20 cellular contexts compared by ENCODE assay signal in the genomic region with DNA sequence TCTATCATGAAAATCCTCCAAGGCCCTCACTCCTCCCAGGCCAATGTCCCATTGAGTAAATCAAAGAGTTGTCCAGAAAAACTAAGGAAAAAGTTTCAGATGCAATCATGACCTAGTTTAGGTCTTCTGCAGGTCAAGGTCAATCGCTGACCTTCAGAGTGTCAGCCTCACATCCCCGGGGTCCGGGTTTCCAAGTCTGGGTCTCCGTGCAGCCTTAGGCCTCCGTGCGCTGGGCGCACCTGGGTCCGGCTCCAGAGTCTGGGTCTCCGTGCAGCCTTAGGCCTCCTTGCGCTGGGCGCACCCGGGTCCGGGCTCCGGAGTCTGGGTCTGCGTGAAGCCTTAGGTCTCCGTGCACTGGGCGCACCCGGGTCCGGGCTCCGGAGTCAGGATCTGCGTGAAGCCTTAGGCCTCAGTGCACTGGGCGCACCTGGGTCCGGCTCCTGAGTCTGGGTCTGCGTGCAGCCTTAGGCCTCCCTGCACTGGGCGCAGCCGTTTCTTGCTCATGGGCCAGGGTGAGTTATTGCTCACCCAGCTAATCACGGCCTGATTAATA.
DNase-seq lines count a peak whose midpoint lies in the region; ATAC-seq and TF ChIP-seq lines count a peak whose summit lies in the region.
"Had no signal": no experiment of that assay in that cellular context is flagged by ENCODE, and none has a peak within 500 bp of the region (broad histone marks: within the 10 kb centered on the region; RNA-seq: fewer than 3 reads in every experiment).

No MANE protein-coding gene starts in this region.

- DNase-seq in Right ventricle myocardium inferior (ENCODE audit: missing footprints) (peak; percentile 43), right cardiac atrium (no peak), coronary artery (ENCODE audit: low spot score) (peak; percentile 53), neuronal stem cell (ENCODE audit: low spot score) (no peak), sigmoid colon (peak; percentile 17), osteocyte (ENCODE audit: extremely low spot score, unreplicated experiment) (no peak)
- DNase-seq: AML-193; CD4-positive, alpha-beta memory T cell; DMS153; DMS79; GDM1; HFFc6 had no signal

- H3K79me1 ChIP-seq in neuronal stem cell (ENCODE audit: low read depth, low read length): peaks cover 2% of the 10 kb centered on the region

- no peak overlapping the region for H3K14ac ChIP-seq in neuronal stem cell (ENCODE audit: low read length)

- H3K4me3 ChIP-seq in right cardiac atrium (ENCODE audit: low read length) (no peak overlapping the region), coronary artery (no peak overlapping the region), neuronal stem cell (ENCODE audit: low read length in 2 of 2) (no peak overlapping the region), sigmoid colon (no peak overlapping the region)
- H3K4me3 ChIP-seq: A549, BLaER1, GM23338 had no signal

- no peaks in the 10 kb centered on the region for H3K27me3 Mint-ChIP-seq in osteocyte (ENCODE audit: unreplicated experiment)
- H3K27me3 Mint-ChIP-seq: CD4-positive, alpha-beta memory T cell had no signal

- no peak overlapping the region for H2AK5ac ChIP-seq in neuronal stem cell (ENCODE audit: low read depth, low read length)

- H3K4me1 Mint-ChIP-seq in osteocyte (ENCODE audit: unreplicated experiment): no peaks in the 10 kb centered on the region
- H3K4me1 Mint-ChIP-seq: CD14-positive monocyte; CD4-positive, alpha-beta memory T cell; GM23338 had no signal

- no peak overlapping the region for H2BK5ac ChIP-seq in neuronal stem cell (ENCODE audit: low read length)

- no peak overlapping the region for H3K27ac Mint-ChIP-seq in osteocyte (ENCODE audit: unreplicated experiment)
- H3K27ac Mint-ChIP-seq: CD14-positive monocyte; CD4-positive, alpha-beta memory T cell; GM23338; HFFc6 had no signal

- H3K27me3 ChIP-seq in right cardiac atrium (ENCODE audit: control insufficient read depth, insufficient read depth) (no peaks in the 10 kb centered on the region), neuronal stem cell (ENCODE audit: control insufficient read depth in 3 of 3, insufficient read depth in 3 of 3, low read depth in 1 of 3, low read length in 3 of 3) (no peaks in the 10 kb centered on the region), sigmoid colon (no peaks in the 10 kb centered on the region)
- H3K27me3 ChIP-seq: BLaER1 had no signal

- H3K36me3 Mint-ChIP-seq in osteocyte (ENCODE audit: unreplicated experiment): no peaks in the 10 kb centered on the region
- H3K36me3 Mint-ChIP-seq: CD14-positive monocyte; CD4-positive, alpha-beta memory T cell had no signal

- H3K36me3 ChIP-seq in neuronal stem cell (replicated peaks in 1 of 2; ENCODE audit: control insufficient read depth in 2 of 2, insufficient read depth in 2 of 2, low read length in 2 of 2) (no peaks in the 10 kb centered on the region), sigmoid colon (no peaks in the 10 kb centered on the region)
- H3K36me3 ChIP-seq: BLaER1 had no signal

- no peak overlapping the region for H4K8ac ChIP-seq in neuronal stem cell (ENCODE audit: low read depth, low read length)

- no peak for ATAC-seq in Right ventricle myocardium inferior
- ATAC-seq in right cardiac atrium: no peak
- ATAC-seq in HG03175 (IDR thresholded peaks at IDR 0.05; ENCODE audit: unreplicated experiment): no peak
- ATAC-seq: A549, GM23338, HCT116, HepG2 had no signal

- no peak overlapping the region for H3K4ac ChIP-seq in neuronal stem cell (ENCODE audit: low read length)

- no peak overlapping the region for H2BK120ac ChIP-seq in neuronal stem cell (ENCODE audit: low read depth, low read length)

- no peak for TF ChIP-seq POLR2A in sigmoid colon (IDR thresholded peaks at IDR 0.05)

- 96% methylated on average over 27 of the region's 27 CpGs for WGBS in right cardiac atrium
- WGBS in neuronal stem cell (ENCODE audit: extremely low coverage in 2 of 2, insufficient read length in 2 of 2, insufficient replicate concordance in 1 of 2), 2 donors: no CpG with 5 or more reads among the region's 27 CpGs
- WGBS in sigmoid colon, 2 donors: 95% methylated on average over 27 of the region's 27 CpGs

- no peak overlapping the region for H3K23ac ChIP-seq in neuronal stem cell (ENCODE audit: low read depth, low read length, poor library complexity)

- no peak overlapping the region for H2BK15ac ChIP-seq in neuronal stem cell (ENCODE audit: low read length)

- TF ChIP-seq CTCF in coronary artery (IDR thresholded peaks at IDR 0.05): no peak
- TF ChIP-seq CTCF in sigmoid colon (IDR thresholded peaks at IDR 0.05): no peak
- TF ChIP-seq CTCF in osteocyte (IDR thresholded peaks at IDR 0.05): no peak

- H3K9me3 ChIP-seq in right cardiac atrium (ENCODE audit: control insufficient read depth, low read length): no peaks in the 10 kb centered on the region
- no peaks in the 10 kb centered on the region for H3K9me3 ChIP-seq in neuronal stem cell (replicated peaks in 1 of 2; ENCODE audit: control insufficient read depth in 2 of 2, insufficient read depth in 1 of 2, low read depth in 1 of 2, low read length in 2 of 2)
- no peaks in the 10 kb centered on the region for H3K9me3 ChIP-seq in sigmoid colon
- H3K9me3 ChIP-seq: A549, BLaER1 had no signal

- H3K4me1 ChIP-seq in right cardiac atrium (ENCODE audit: control insufficient read depth, insufficient read depth, low read length) (no peaks in the 10 kb centered on the region), neuronal stem cell (ENCODE audit: control insufficient read depth in 2 of 2, insufficient read depth in 1 of 2, low read depth in 1 of 2, low read length in 2 of 2) (peaks cover 0 to 4% of the 10 kb centered on the region in 2 donors), sigmoid colon (no peaks in the 10 kb centered on the region)
- H3K4me1 ChIP-seq: A549 had no signal

- no peak overlapping the region for H3K4me3 Mint-ChIP-seq in osteocyte (ENCODE audit: unreplicated experiment)
- H3K4me3 Mint-ChIP-seq: CD14-positive monocyte; CD4-positive, alpha-beta memory T cell; GM23338; HFFc6 had no signal

- peaks cover 15% of the 10 kb centered on the region for H3K9me3 Mint-ChIP-seq in osteocyte (ENCODE audit: unreplicated experiment)
- H3K9me3 Mint-ChIP-seq: CD4-positive, alpha-beta memory T cell had no signal

- H2BK12ac ChIP-seq in neuronal stem cell (ENCODE audit: low read length): no peak overlapping the region

- H3K27ac ChIP-seq in right cardiac atrium (ENCODE audit: low read length): no peak overlapping the region
- no peak overlapping the region for H3K27ac ChIP-seq in coronary artery
- H3K27ac ChIP-seq in neuronal stem cell (replicated peaks; ENCODE audit: low read length): no peak overlapping the region
- H3K27ac ChIP-seq in sigmoid colon: no peak overlapping the region
- H3K27ac ChIP-seq: 22Rv1, A549, BLaER1 had no signal

- no peak overlapping the region for H3K9ac ChIP-seq in neuronal stem cell (ENCODE audit: low read depth, low read length, poor library complexity)
- H3K9ac ChIP-seq: BLaER1 had no signal

- intact Hi-C loops in Right ventricle myocardium inferior (cut with DNase I): no loop called here
- intact Hi-C loops in right cardiac atrium (cut with DNase I): no loop called here
- intact Hi-C loops in sigmoid colon (cut with DNase I): no loop called here

- no peak overlapping the region for H2AFZ ChIP-seq in neuronal stem cell (ENCODE audit: low read length)
- H2AFZ ChIP-seq: GM23338 had no signal

- H4K91ac ChIP-seq in neuronal stem cell (ENCODE audit: low read depth, low read length, poor library complexity): no peak overlapping the region

- H3K18ac ChIP-seq in neuronal stem cell (ENCODE audit: low read length): peak overlapping the region; percentile 35

- H3K4me2 ChIP-seq in neuronal stem cell (ENCODE audit: insufficient read depth, low read length, poor library complexity, severe bottlenecking): no peak overlapping the region
- H3K4me2 ChIP-seq: A549, BLaER1, GM23338 had no signal

- no peak for TF ChIP-seq EP300 in sigmoid colon (IDR thresholded peaks at IDR 0.05)

Comparison
In these comparisons a context has a peak if more than half of its experiments do, and no peak if none do; other contexts are left out.
1. DNase-seq: peak in Right ventricle myocardium inferior (single experiment), coronary artery (single experiment) and sigmoid colon (single experiment); none in right cardiac atrium (0 of 3), neuronal stem cell (single experiment) and osteocyte (single experiment).